30 cellular contexts compared by ENCODE assay signal in the genomic region with DNA sequence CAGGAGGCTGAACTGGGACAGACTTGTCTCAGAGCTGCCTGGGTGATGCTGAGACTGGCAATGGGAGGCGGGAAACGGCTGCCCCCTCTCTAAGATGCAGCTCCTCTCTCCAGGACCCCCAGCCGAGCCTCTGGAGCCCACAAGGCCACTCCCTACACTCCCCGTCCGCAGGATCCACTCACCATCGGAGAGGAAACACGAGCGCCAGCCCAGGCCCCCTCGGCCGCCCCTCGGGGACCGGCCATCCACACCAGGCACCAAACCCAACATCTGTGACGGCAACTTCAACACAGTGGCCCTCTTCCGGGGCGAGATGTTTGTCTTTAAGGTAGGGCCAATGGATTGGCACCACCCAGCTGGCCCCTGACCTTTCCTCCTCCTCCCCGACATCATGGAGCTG. TPM values are rescaled to one million over a fixed set of nuclear protein-coding genes. Genes with fewer than 3 reads are reported as not detected.
"Had no signal": no experiment of that assay in that cellular context is flagged by ENCODE, and none has a peak within 500 bp of the region (broad histone marks: within the 10 kb centered on the region; RNA-seq: fewer than 3 reads in every experiment).

No MANE protein-coding gene starts in this region.

- H3K4me3 ChIP-seq: adrenal gland, MG63, SK-N-MC had no signal

- H3K9me3 ChIP-seq: adrenal gland, MG63 had no signal

- H3K27me3 ChIP-seq: adrenal gland, MG63 had no signal

- H3K27ac ChIP-seq: adrenal gland, SK-N-MC, WERI-Rb-1 had no signal

- H3K4me3 Mint-ChIP-seq: activated CD8-positive, alpha-beta T cell treated with anti-CD3 and anti-CD28 coated beads for 36 hours; activated naive CD8-positive, alpha-beta T cell treated with anti-CD3 and anti-CD28 coated beads, Interleukin-2, amount 10 ng/mL, durations not matched to agents 7 days and 5 days; activated T-cell treated with anti-CD3 and anti-CD28 coated beads, Interleukin-2, amount 50 U/mL, for 72 hours; T-cell had no signal

- H3K27me3 Mint-ChIP-seq: activated CD8-positive, alpha-beta T cell treated with anti-CD3 and anti-CD28 coated beads for 36 hours; activated naive CD8-positive, alpha-beta T cell treated with anti-CD3 and anti-CD28 coated beads, Interleukin-2, amount 10 ng/mL, durations not matched to agents 7 days and 5 days; T-cell had no signal

- H3K9me3 Mint-ChIP-seq: activated CD8-positive, alpha-beta T cell treated with anti-CD3 and anti-CD28 coated beads for 36 hours; activated naive CD8-positive, alpha-beta T cell treated with anti-CD3 and anti-CD28 coated beads, Interleukin-2, amount 10 ng/mL, durations not matched to agents 7 days and 5 days; activated T-cell treated with anti-CD3 and anti-CD28 coated beads, Interleukin-2, amount 50 U/mL, for 72 hours; activated T-helper 2 cell treated with anti-CD3 and anti-CD28 coated beads, Interferon-gamma antibody, Interleukin-2, Interleukin-4, amounts not matched to agents 10 μg/mL and 5 μg/mL and 100 μg/mL, durations not matched to agents 14 hours and 24 hours and 36 hours; T-cell had no signal

- H3K27ac Mint-ChIP-seq: activated T-cell treated with anti-CD3 and anti-CD28 coated beads, Interleukin-2, amount 50 U/mL, for 72 hours; activated T-helper 2 cell treated with anti-CD3 and anti-CD28 coated beads, Interferon-gamma antibody, Interleukin-2, Interleukin-4, amounts not matched to agents 10 μg/mL and 5 μg/mL and 100 μg/mL, durations not matched to agents 14 hours and 24 hours and 36 hours; T-cell had no signal

- ATAC-seq: activated CD4-positive, CD25-positive, alpha-beta regulatory T cell treated with anti-CD3 and anti-CD28 coated beads, Interleukin-2, amount 50 U/mL, for 24 hours; activated CD8-positive, alpha-beta T cell treated with anti-CD3 and anti-CD28 coated beads for 36 hours; activated T-cell treated with anti-CD3 and anti-CD28 coated beads, Interleukin-2, amount 50 U/mL, for 72 hours; Right ventricle myocardium inferior; T-cell had no signal

- DNase-seq: activated CD4-positive, alpha-beta T cell treated with anti-CD3 and anti-CD28 coated beads for 4 hours; activated CD8-positive, alpha-beta memory T cell treated with anti-CD3 and anti-CD28 coated beads, Interleukin-2, amount 50 U/mL, for 4 hours; activated CD8-positive, alpha-beta T cell treated with anti-CD3 and anti-CD28 coated beads for 36 hours; activated gamma-delta T cell treated with Interleukin-2 at 50 U/mL for 16 hours; activated naive CD4-positive, alpha-beta T cell treated with anti-CD3 and anti-CD28 coated beads, Interleukin-2, amount 50 U/mL, for 16 hours; activated naive CD8-positive, alpha-beta T cell treated with anti-CD3 and anti-CD28 coated beads, Interleukin-2, amount 10 ng/mL, durations not matched to agents 7 days and 5 days; activated T-cell treated with anti-CD3 and anti-CD28 coated beads, Interleukin-2, amount 50 U/mL, for 72 hours; adrenal gland; anterior cingulate cortex; caudate nucleus; MG63; MV-4-11; NCI-H1092 treated with DMSO at 0.1 percent for 48 hours; NCI-H1417 treated with DMSO at 0.1 percent for 48 hours; NCI-H1694; NCI-H2029; NCI-H345; NCI-H510A; NCI-H526 treated with DMSO at 0.1 percent for 48 hours; NCI-H82; T-cell; WERI-Rb-1 had no signal

RNA-seq across cellular contexts. Expression of gene FAM83C, which starts 25.1 kb away (rescaled TPM):
- total RNA-seq: activated CD8-positive, alpha-beta T cell treated with anti-CD3 and anti-CD28 coated beads for 36 hours; activated naive CD8-positive, alpha-beta T cell treated with anti-CD3 and anti-CD28 coated beads, Interleukin-2, amount 10 ng/mL, durations not matched to agents 7 days and 5 days; activated T-cell treated with anti-CD3 and anti-CD28 coated beads, Interleukin-2, amount 50 U/mL, for 72 hours; activated T-helper 2 cell treated with anti-CD3 and anti-CD28 coated beads, Interferon-gamma antibody, Interleukin-2, Interleukin-4, amounts not matched to agents 10 μg/mL and 5 μg/mL and 100 μg/mL, durations not matched to agents 14 hours and 24 hours and 36 hours; adrenal gland; chondrocyte; OCI-LY7; Right ventricle myocardium inferior; RPMI7951; T-helper 2 cell treated with Interferon-gamma antibody and Interleukin-4, amounts not matched to agents 100 ng/mL and 5 ng/mL, for 36 hours had no signal

RNA-seq across cellular contexts. Expression of gene MMP24, which starts 40.6 kb away (rescaled TPM):
- total RNA-seq: activated CD8-positive, alpha-beta T cell treated with anti-CD3 and anti-CD28 coated beads for 36 hours; activated T-cell treated with anti-CD3 and anti-CD28 coated beads, Interleukin-2, amount 50 U/mL, for 72 hours; activated T-helper 2 cell treated with anti-CD3 and anti-CD28 coated beads, Interferon-gamma antibody, Interleukin-2, Interleukin-4, amounts not matched to agents 10 μg/mL and 5 μg/mL and 100 μg/mL, durations not matched to agents 14 hours and 24 hours and 36 hours; OCI-LY7; T-helper 2 cell treated with Interferon-gamma antibody and Interleukin-4, amounts not matched to agents 100 ng/mL and 5 ng/mL, for 36 hours had no signal
